In the genomic region with DNA sequence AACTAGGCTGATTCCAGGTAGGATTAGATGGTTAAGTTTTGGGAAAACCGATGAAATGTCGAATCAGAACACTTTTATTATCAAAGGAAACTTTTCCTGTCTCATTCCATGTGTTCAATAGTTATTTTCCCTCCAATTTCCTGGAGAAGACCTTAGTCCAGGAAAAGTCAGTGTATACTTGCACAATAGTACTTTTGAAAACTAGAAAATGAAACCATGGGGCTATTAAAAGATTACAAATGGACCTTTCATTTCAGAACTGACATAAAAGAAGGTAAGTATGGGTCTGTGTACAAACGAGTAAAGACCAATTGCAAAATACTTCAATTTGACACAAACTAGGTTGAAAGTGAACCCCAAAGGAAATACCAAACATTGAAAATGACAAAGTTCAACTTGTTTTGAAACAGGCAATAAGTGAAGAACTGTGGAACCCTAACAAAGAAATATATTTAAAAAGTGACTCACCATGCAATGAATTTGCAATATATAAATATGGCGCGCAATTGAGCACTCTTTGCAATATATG, we compare ENCODE assay signal across 12 cellular contexts. TPM values are rescaled to one million over a fixed set of nuclear protein-coding genes. Genes with fewer than 3 reads are reported as not detected.
DNase-seq lines count a peak whose midpoint lies in the region; ATAC-seq and TF ChIP-seq lines count a peak whose summit lies in the region.
"Had no signal": no experiment of that assay in that cellular context is flagged by ENCODE, and none has a peak within 500 bp of the region (broad histone marks: within the 10 kb centered on the region; RNA-seq: fewer than 3 reads in every experiment).

No MANE protein-coding gene starts in this region.

- H3K4me3 Mint-ChIP-seq in progenitor cell of endocrine pancreas (ENCODE audit: low read depth) = no peak overlapping the region

- H3K27me3 Mint-ChIP-seq in progenitor cell of endocrine pancreas = no peaks in the 10 kb centered on the region

- peak overlapping the region in 2 of 11 experiments; percentile 50 to 52; a peak in 4 of 22 replicates for H3K27ac ChIP-seq in BLaER1 treated with 17β-estradiol and CSF1 and Interleukin-3, amounts not matched to agents 10 nM and 100 nM
- H3K27ac ChIP-seq in Peyer's patch = peak overlapping the region in 3 of 4 donors; percentile 83 to 97 (median 92)
- H3K27ac ChIP-seq: cardiac muscle cell, SK-N-MC had no signal

- H3K4me1 ChIP-seq in BLaER1 treated with 17β-estradiol and CSF1 and Interleukin-3, amounts not matched to agents 10 nM and 100 nM = peaks cover 42 to 82% (median 57%) of the 10 kb centered on the region in 10 experiments
- peaks cover 0 to 57% (median 5%) of the 10 kb centered on the region in 4 donors for H3K4me1 ChIP-seq in Peyer's patch

- no peaks in the 10 kb centered on the region for H3K27me3 ChIP-seq in BLaER1 treated with 17β-estradiol and CSF1 and Interleukin-3, amounts not matched to agents 10 nM and 100 nM
- no peaks in the 10 kb centered on the region for H3K27me3 ChIP-seq in Peyer's patch
- H3K27me3 ChIP-seq: cardiac muscle cell had no signal

- H3K4me2 ChIP-seq in BLaER1 treated with 17β-estradiol and CSF1 and Interleukin-3, amounts not matched to agents 10 nM and 100 nM = peak overlapping the region; percentile 47 to 98 (median 96); a peak in 20 of 22 replicates

- peaks cover 13% of the 10 kb centered on the region for H3K4me1 Mint-ChIP-seq in progenitor cell of endocrine pancreas (ENCODE audit: low read depth)

- DNase-seq in Peyer's patch (no peak), fibroblast of mammary gland (ENCODE audit: low read depth) (peak; percentile 14), progenitor cell of endocrine pancreas (ENCODE audit: low spot score, unreplicated experiment) (no peak), 8988T (no peak), NK-92 (lab: John Stamatoyannopoulos, UW; ENCODE audit: unreplicated experiment) (no peak)
- DNase-seq: NCI-H345; stimulated activated CD4-positive, alpha-beta T cell treated with anti-CD3 and anti-CD28 coated beads, Interleukin-12 subunit alpha, Interleukin-12 subunit beta, amount 100 ng/mL, for 4 hours had no signal

- H3K4me3 ChIP-seq in BLaER1 treated with 17β-estradiol and CSF1 and Interleukin-3, amounts not matched to agents 10 nM and 100 nM = peak overlapping the region in 3 of 10 experiments; percentile 72 to 79 (median 75); a peak in 7 of 20 replicates
- H3K4me3 ChIP-seq in Peyer's patch (peak overlapping the region in 3 of 4 donors; percentile 55 to 92 (median 79)), fibroblast of mammary gland (ENCODE audit: control insufficient read depth, low read depth, low read length) (peak overlapping the region; percentile 1)
- H3K4me3 ChIP-seq: cardiac muscle cell, SK-N-MC had no signal

- H3K9me3 ChIP-seq in BLaER1 treated with 17β-estradiol and CSF1 and Interleukin-3, amounts not matched to agents 10 nM and 100 nM (replicated peaks in 1 of 11) = no peaks in the 10 kb centered on the region
- no peaks in the 10 kb centered on the region for H3K9me3 ChIP-seq in Peyer's patch

- H4K20me1 ChIP-seq in BLaER1 treated with 17β-estradiol and CSF1 and Interleukin-3, amounts not matched to agents 10 nM and 100 nM = peaks cover 0 to 63% (median 0%) of the 10 kb centered on the region in 11 experiments; a peak in 7 of 22 replicates

- TF ChIP-seq POLR2A in Peyer's patch (IDR thresholded peaks at IDR 0.05) = no peak

- ATAC-seq in GM21390 (IDR thresholded peaks at IDR 0.05; ENCODE audit: unreplicated experiment) (no peak), HG03457 (IDR thresholded peaks at IDR 0.05; ENCODE audit: unreplicated experiment) (no peak)

- no peaks in the 10 kb centered on the region for H3K9me3 Mint-ChIP-seq in progenitor cell of endocrine pancreas (ENCODE audit: low read depth)

- peak overlapping the region; percentile 52 for H3K27ac Mint-ChIP-seq in progenitor cell of endocrine pancreas

- H3K36me3 Mint-ChIP-seq in progenitor cell of endocrine pancreas (ENCODE audit: insufficient read depth) = no peaks in the 10 kb centered on the region

- H3K36me3 ChIP-seq in BLaER1 treated with 17β-estradiol and CSF1 and Interleukin-3, amounts not matched to agents 10 nM and 100 nM = peaks cover 0 to 12% (median 0%) of the 10 kb centered on the region in 11 experiments; a peak in 4 of 22 replicates
- H3K36me3 ChIP-seq in Peyer's patch = peaks cover 0 to 1% (median 0%) of the 10 kb centered on the region in 3 donors
- H3K36me3 ChIP-seq: cardiac muscle cell had no signal

- TF ChIP-seq CTCF in Peyer's patch (IDR thresholded peaks at IDR 0.05) = no peak
- no peak for TF ChIP-seq CTCF in fibroblast of mammary gland (conservative IDR thresholded peaks at IDR 0.05; ENCODE audit: control insufficient read depth, insufficient read depth, low read depth, low read length)
- no peak for TF ChIP-seq CTCF in progenitor cell of endocrine pancreas (IDR thresholded peaks at IDR 0.05; ENCODE audit: unreplicated experiment)

- H3K9ac ChIP-seq in BLaER1 treated with 17β-estradiol and CSF1 and Interleukin-3, amounts not matched to agents 10 nM and 100 nM = peak overlapping the region in 2 of 11 experiments; percentile 85 to 88; a peak in 4 of 22 replicates

RNA-seq across cellular contexts. Expression of gene AVPI1, which starts 2.1 kb away (rescaled TPM):
- total RNA-seq in Peyer's patch = 10 to 100 TPM; 15.7 to 66.5 (median 47.4) TPM
- total RNA-seq in progenitor cell of endocrine pancreas = 4.3 TPM in 2 replicates

RNA-seq across cellular contexts. Expression of gene MARVELD1, which starts 28.6 kb away (rescaled TPM):
- total RNA-seq in Peyer's patch = 10 to 100 TPM in 1 of 4 donors, 1 to 10 TPM in 3; 3.5 to 10.3 (median 7.1) TPM
- total RNA-seq in progenitor cell of endocrine pancreas = 14.3 and 14.7 TPM in 2 replicates

RNA-seq across cellular contexts. Expression of gene PI4K2A, which starts 44.5 kb away (rescaled TPM):
- total RNA-seq in Peyer's patch (10 to 100 TPM; 11.6 to 23.5 (median 19.4) TPM), progenitor cell of endocrine pancreas (18.0 and 18.9 TPM in 2 replicates)

RNA-seq across cellular contexts. Expression of gene MORN4, which starts 51.6 kb away (rescaled TPM):
- total RNA-seq in Peyer's patch (1 to 10 TPM in 1 of 4 donors, under 1 TPM in 2, not detected in 1; 0.35 to 1.4 (median 0.54) TPM), progenitor cell of endocrine pancreas (21.1 and 24.3 TPM in 2 replicates)

RNA-seq across cellular contexts. Expression of gene ZFYVE27, which starts 52.0 kb away (rescaled TPM):
- total RNA-seq in Peyer's patch (100 to 1,000 TPM in 1 of 4 donors, 10 to 100 TPM in 3; 61.1 to 121 (median 89.3) TPM), progenitor cell of endocrine pancreas (43.4 and 44.2 TPM in 2 replicates)
